In the genomic region with DNA sequence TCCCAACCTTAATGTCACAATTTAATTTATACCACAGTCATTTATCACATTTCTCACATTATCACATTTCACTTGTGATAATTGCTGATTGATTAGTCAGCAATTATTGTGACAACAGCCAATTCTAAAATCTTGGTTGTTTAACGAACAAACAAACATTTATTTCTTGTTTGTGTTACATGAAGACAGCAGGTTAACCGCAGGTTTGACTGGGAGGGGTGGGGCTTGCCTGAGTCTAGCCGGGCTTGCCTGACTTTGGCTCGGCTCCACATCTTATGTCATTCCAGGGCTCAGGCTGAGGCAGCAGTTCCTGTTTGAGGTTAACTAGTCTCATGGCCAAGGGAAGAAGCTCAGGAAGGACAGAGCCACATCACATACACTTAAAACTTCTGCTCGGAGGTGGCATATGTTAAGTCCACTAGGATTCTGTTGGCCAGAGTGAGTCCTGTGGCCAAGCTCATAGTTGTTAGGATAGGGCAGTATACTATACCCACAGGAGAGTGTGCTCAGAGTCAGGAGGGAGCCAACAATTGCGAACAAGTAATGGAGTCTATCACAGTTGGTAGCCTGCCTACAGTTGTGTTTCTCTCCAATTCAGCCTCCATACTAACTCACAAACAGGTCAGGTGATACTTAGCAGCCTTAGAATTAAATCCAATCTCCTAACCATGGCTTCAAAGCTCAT, we compare ENCODE assay signal across 8 cellular contexts.
A peak's percentile ranks its signal among the peaks of the same experiment; 100 is the strongest.
DNase-seq lines count a peak whose midpoint lies in the region; ATAC-seq and TF ChIP-seq lines count a peak whose summit lies in the region.

No MANE protein-coding gene starts in this region.

- no peak for DNase-seq in CD8-positive, alpha-beta T cell
- DNase-seq in HEK293T (ENCODE audit: extremely low spot score) = peak; percentile 54
- DNase-seq in PC-9 = peak; percentile 77 to 90
- peak; percentile 79 for DNase-seq in epithelial cell of prostate (ENCODE audit: low read depth, low spot score)
- no peak for DNase-seq in activated CD8-positive, alpha-beta memory T cell treated with anti-CD3 and anti-CD28 coated beads for 24 hours
- DNase-seq in GM13977 (ENCODE audit: low spot score) = no peak

- no peaks in the 10 kb centered on the region for H4K20me1 ChIP-seq in PC-9 (ENCODE audit: insufficient read depth)

- H3K27me3 ChIP-seq in CD8-positive, alpha-beta T cell (ENCODE audit: insufficient read depth, low read length) = no peaks in the 10 kb centered on the region
- no peaks in the 10 kb centered on the region for H3K27me3 ChIP-seq in PC-9 (ENCODE audit: insufficient read depth, low read depth)
- H3K27me3 ChIP-seq in neutrophil = no peaks in the 10 kb centered on the region

- H3K9me3 ChIP-seq in CD8-positive, alpha-beta T cell (ENCODE audit: low read length) = no peaks in the 10 kb centered on the region
- no peaks in the 10 kb centered on the region for H3K9me3 ChIP-seq in PC-9 (ENCODE audit: insufficient read depth, low read depth)
- H3K9me3 ChIP-seq in neutrophil = no peaks in the 10 kb centered on the region

- H3K36me3 ChIP-seq in CD8-positive, alpha-beta T cell (ENCODE audit: insufficient read depth, low read length) = no peaks in the 10 kb centered on the region
- no peaks in the 10 kb centered on the region for H3K36me3 ChIP-seq in PC-9 (ENCODE audit: low read depth)
- H3K36me3 ChIP-seq in neutrophil = no peaks in the 10 kb centered on the region

- H3K27me3 Mint-ChIP-seq in CD8-positive, alpha-beta T cell (ENCODE audit: low read depth) = no peaks in the 10 kb centered on the region

- H3K79me2 ChIP-seq in PC-9 (ENCODE audit: low read depth) = no peaks in the 10 kb centered on the region

- no peak overlapping the region for H3K27ac ChIP-seq in CD8-positive, alpha-beta T cell (ENCODE audit: low read depth, low read length)
- H3K27ac ChIP-seq in PC-9 (0 out of 2 replicates have a peak overlapping the region, but pooled peaks have one; percentile 11), epithelial cell of prostate (no peak overlapping the region), neutrophil (peak overlapping the region; percentile 50)

- no TSS peak for BruUV-seq in PC-9 (replicated peaks; lab: Mats Ljungman, UMichigan)

- POLR2A ChIA-PET in CD8-positive, alpha-beta T cell (lab: Charles Lee) = no interaction called here
- POLR2A ChIA-PET in HEK293T (lab: Yijun Ruan, JAX) (no interaction called here), PC-9 (lab: Charles Lee; ENCODE audit: unreplicated experiment) (interaction anchor here (0.6 kb wide), 1 partner anchor 754 kb away, joined by 3 read pairs; no protein-coding TSS in a partner anchor)

- ATAC-seq in CD8-positive, alpha-beta T cell = peak; percentile 38
- ATAC-seq in GM18861 (IDR thresholded peaks at IDR 0.05; ENCODE audit: unreplicated experiment) = no peak

- H3K4me2 ChIP-seq in PC-9 = peak overlapping the region; percentile 30

- H2AFZ ChIP-seq in PC-9 = no peak overlapping the region

- no peak overlapping the region for H3K4me3 ChIP-seq in CD8-positive, alpha-beta T cell (ENCODE audit: low read depth, low read length)
- H3K4me3 ChIP-seq in PC-9 (no peak overlapping the region), neutrophil (ENCODE audit: low read depth in 1 of 2, low read length in 1 of 2) (peak overlapping the region in 1 of 2 experiments; percentile 20)

- intact Hi-C loops in CD8-positive, alpha-beta T cell (cut with DNase I, micrococcal nuclease) = no loop called here
- intact Hi-C loops in PC-9 (cut with micrococcal nuclease; ENCODE audit: unreplicated experiment) = loop anchor here (2.0 kb wide), 1 partner anchor 30 kb away; no protein-coding TSS in a partner anchor

- no peaks in the 10 kb centered on the region for H3K4me1 ChIP-seq in CD8-positive, alpha-beta T cell (ENCODE audit: insufficient read depth, low read length)
- H3K4me1 ChIP-seq in PC-9 (replicated peaks; ENCODE audit: insufficient read depth) (peaks cover 23% of the 10 kb centered on the region), neutrophil (ENCODE audit: control insufficient read depth in 1 of 2, insufficient read depth in 1 of 2, low read depth in 1 of 2, low read length in 1 of 2) (peaks cover 32 to 40% of the 10 kb centered on the region in 2 experiments)

- CTCF ChIA-PET in CD8-positive, alpha-beta T cell (lab: Charles Lee) = interaction anchor here (1.2 kb wide), 1 partner anchor 106 kb away, joined by 3 read pairs; no protein-coding TSS in a partner anchor
- CTCF ChIA-PET in HEK293T (lab: Yijun Ruan, JAX) = interaction anchor here (0.6 to 1.4 kb wide), 2 partner anchors 36 to 37 kb away, joined by 3 to 4 read pairs; no protein-coding TSS in a partner anchor
- CTCF ChIA-PET in PC-9 (lab: Charles Lee) = no interaction called here

- in situ Hi-C loops in GM13977 (cut with MboI; ENCODE audit: low pct_unique_long_range_greater_than_20kb, low sequenced_read_pairs, unreplicated experiment) = loop anchor here (25.0 kb wide), 1 partner anchor 328 kb away; no protein-coding TSS in a partner anchor

- no peaks in the 10 kb centered on the region for H3K9me2 ChIP-seq in PC-9 (ENCODE audit: insufficient read depth)

- peaks cover 8% of the 10 kb centered on the region for H3K4me1 Mint-ChIP-seq in CD8-positive, alpha-beta T cell (ENCODE audit: low read depth)

- H3K36me3 Mint-ChIP-seq in CD8-positive, alpha-beta T cell = no peaks in the 10 kb centered on the region

- no peaks in the 10 kb centered on the region for H3F3A ChIP-seq in PC-9 (ENCODE audit: insufficient read depth, low read depth)

- H3K27ac Mint-ChIP-seq in CD8-positive, alpha-beta T cell = no peak overlapping the region

- no peak for TF ChIP-seq CTCF in CD8-positive, alpha-beta T cell (IDR thresholded peaks at IDR 0.05)
- TF ChIP-seq CTCF in PC-9 (conservative IDR thresholded peaks at IDR 0.05) (no peak), neutrophil (IDR thresholded peaks at IDR 0.05) (no peak), GM13977 (IDR thresholded peaks at IDR 0.05; ENCODE audit: extremely low read depth, insufficient read depth, missing control alignments) (no peak)

- no peaks in the 10 kb centered on the region for H3K9me3 Mint-ChIP-seq in CD8-positive, alpha-beta T cell

- H3K4me3 Mint-ChIP-seq in CD8-positive, alpha-beta T cell = no peak overlapping the region

TF ChIP-seq in HEK293T, 16 proteins besides CTCF, POLR2A, EP300 and RAD21:
- TF ChIP-seq ELF4 (IDR thresholded peaks at IDR 0.05) (no peak), ARNT (IDR thresholded peaks at IDR 0.05) (no peak), CTBP1 (IDR thresholded peaks at IDR 0.05; ENCODE audit: borderline replicate concordance) (no peak), L3MBTL2 (conservative IDR thresholded peaks at IDR 0.05) (no peak), TARDBP (IDR thresholded peaks at IDR 0.05) (no peak), FOXA1 (IDR thresholded peaks at IDR 0.05) (no peak), HDGF (IDR thresholded peaks at IDR 0.05; ENCODE audit: borderline replicate concordance) (no peak), ZNF384 (IDR thresholded peaks at IDR 0.05) (no peak), FOXK2 (IDR thresholded peaks at IDR 0.05) (no peak), FOXM1 (IDR thresholded peaks at IDR 0.05; ENCODE audit: borderline replicate concordance) (no peak), BHLHE40 (IDR thresholded peaks at IDR 0.05; ENCODE audit: borderline replicate concordance) (no peak), SUZ12 (IDR thresholded peaks at IDR 0.05) (no peak), SP1 (IDR thresholded peaks at IDR 0.05) (no peak), NFRKB (IDR thresholded peaks at IDR 0.05) (no peak), LEF1 (IDR thresholded peaks at IDR 0.05; ENCODE audit: borderline replicate concordance) (no peak)
- TF ChIP-seq, protein P1, sequence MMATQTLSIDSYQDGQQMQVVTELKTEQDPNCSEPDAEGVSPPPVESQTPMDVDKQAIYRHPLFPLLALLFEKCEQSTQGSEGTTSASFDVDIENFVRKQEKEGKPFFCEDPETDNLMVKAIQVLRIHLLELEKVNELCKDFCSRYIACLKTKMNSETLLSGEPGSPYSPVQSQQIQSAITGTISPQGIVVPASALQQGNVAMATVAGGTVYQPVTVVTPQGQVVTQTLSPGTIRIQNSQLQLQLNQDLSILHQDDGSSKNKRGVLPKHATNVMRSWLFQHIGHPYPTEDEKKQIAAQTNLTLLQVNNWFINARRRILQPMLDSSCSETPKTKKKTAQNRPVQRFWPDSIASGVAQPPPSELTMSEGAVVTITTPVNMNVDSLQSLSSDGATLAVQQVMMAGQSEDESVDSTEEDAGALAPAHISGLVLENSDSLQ (IDR thresholded peaks at IDR 0.05) = no peak

Comparison
In these comparisons a context has a peak if more than half of its experiments do, and no peak if none do; other contexts are left out.
1. DNase-seq: peak in HEK293T (single experiment), PC-9 (2 of 2) and epithelial cell of prostate (single experiment); none in CD8-positive, alpha-beta T cell (0 of 7), activated CD8-positive, alpha-beta memory T cell treated with anti-CD3 and anti-CD28 coated beads for 24 hours (single experiment) and GM13977 (single experiment).
2. H3K27ac ChIP-seq: peak in PC-9 (single experiment) and neutrophil (single experiment); none in CD8-positive, alpha-beta T cell (single experiment) and epithelial cell of prostate (single experiment).